ENCODE assay signal across 8 cellular contexts in genomic region chr6:116059713-116060571, GRCh38. TPM values are rescaled to one million over a fixed set of nuclear protein-coding genes. Genes with fewer than 3 reads are reported as not detected.
DNase-seq lines count a peak whose midpoint lies in the region; ATAC-seq, FAIRE-seq and TF ChIP-seq lines count a peak whose summit lies in the region.

No MANE protein-coding gene starts in this region.

- H3K27me3 ChIP-seq in brain microvascular endothelial cell (replicated peaks) = no peaks in the 10 kb centered on the region

- in situ Hi-C loops in brain microvascular endothelial cell (cut with HindIII; ENCODE audit: low pct_ligation_motif_present, low sequenced_read_pairs) = no loop called here

- no peaks in the 10 kb centered on the region for H3K36me3 ChIP-seq in brain microvascular endothelial cell (replicated peaks)

- H3K4me3 ChIP-seq in brain microvascular endothelial cell (ENCODE audit: low read depth, low read length) = peak overlapping the region; percentile 12

- peak; percentile 77 for ATAC-seq in HG03521 (IDR thresholded peaks at IDR 0.05; ENCODE audit: unreplicated experiment)
- ATAC-seq in omental fat pad (ENCODE audit: low FRiP score) = peak; percentile 58

- no peak overlapping the region for H3K27ac ChIP-seq in brain microvascular endothelial cell

- TF ChIP-seq CTCF in brain microvascular endothelial cell (IDR thresholded peaks at IDR 0.05; ENCODE audit: low read depth, low read length, missing control alignments) = no peak
- no peak for TF ChIP-seq CTCF in omental fat pad (IDR thresholded peaks at IDR 0.05)
- TF ChIP-seq CTCF in D721Med (IDR thresholded peaks at IDR 0.05; ENCODE audit: insufficient read depth, missing control alignments) = no peak

- no peak for FAIRE-seq in D721Med (lab: Jason Lieb, UNC)

- DNase-seq in SIG-M5 treated with dmso at 0.1 percent for 504 hours (lab: John Stamatoyannopoulos, UW; ENCODE audit: unreplicated experiment) = peak; percentile 47
- DNase-seq in SIG-M5 (lab: John Stamatoyannopoulos, UW) = no peak
- no peak for DNase-seq in brain microvascular endothelial cell
- DNase-seq in omental fat pad (ENCODE audit: low spot score) = no peak
- no peak for DNase-seq in nucleus accumbens (lab: John Stamatoyannopoulos, UW)
- no peak for DNase-seq in D721Med (ENCODE audit: insufficient read length, low spot score)
- DNase-seq in NCI-H226 = no peak

RNA-seq across cellular contexts. Expression of gene FRK, which starts 0.7 kb away (rescaled TPM):
- 1 to 10 TPM in 3 of 4 donors, under 1 TPM in 1; 0.24 to 1.9 (median 1.5) TPM for total RNA-seq in omental fat pad

RNA-seq across cellular contexts. Expression of gene NT5DC1, which starts 40.7 kb away (rescaled TPM):
- 1 to 10 TPM; 6.1 to 8.7 (median 8.2) TPM for total RNA-seq in omental fat pad
